In the genomic region with DNA sequence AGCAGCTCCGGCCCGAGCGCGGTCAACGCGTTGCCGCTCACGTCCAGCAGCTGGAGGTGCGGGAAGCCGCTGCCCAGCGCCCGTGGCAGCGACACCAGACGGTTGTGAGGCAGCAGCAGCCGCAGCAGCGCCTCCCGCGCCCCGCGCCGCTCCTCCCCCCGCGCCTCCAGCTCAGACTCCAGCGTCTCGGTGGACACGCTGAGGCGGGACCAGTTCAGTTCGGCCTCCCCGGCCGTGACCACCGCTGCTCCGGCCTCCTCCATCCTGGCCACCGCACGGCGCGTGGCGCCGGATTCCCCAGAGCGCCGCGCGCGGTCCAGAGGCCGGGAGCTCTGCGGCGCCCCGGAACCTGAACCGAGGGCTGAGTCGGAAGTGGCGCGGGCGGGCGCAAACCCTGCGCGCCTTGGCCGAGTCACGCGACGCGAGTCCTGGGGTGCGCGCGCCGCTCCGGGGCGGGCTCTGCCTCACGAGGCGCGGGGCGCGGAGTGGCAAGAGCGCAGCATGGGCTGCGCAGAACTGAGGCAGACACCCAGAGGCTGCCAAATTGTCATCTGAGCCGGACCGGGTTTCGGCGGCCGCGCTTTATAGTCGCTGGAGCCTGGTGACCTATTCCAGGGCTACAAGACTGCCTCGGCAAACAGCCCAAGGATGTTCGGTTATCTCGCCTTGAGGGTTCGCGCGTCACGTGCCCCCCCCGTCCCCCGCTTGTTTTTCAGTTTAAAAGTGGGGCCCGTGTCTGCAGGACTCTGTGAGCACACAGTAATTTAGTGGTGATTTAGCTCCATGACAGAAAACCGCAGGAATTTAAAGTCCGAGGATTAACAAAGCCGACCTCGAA, we compare ENCODE assay signal across 8 cellular contexts. TPM values are rescaled to one million over a fixed set of nuclear protein-coding genes. Genes with fewer than 3 reads are reported as not detected.
A peak's percentile ranks its signal among the peaks of the same experiment; 100 is the strongest.
DNase-seq lines count a peak whose midpoint lies in the region; ATAC-seq and TF ChIP-seq lines count a peak whose summit lies in the region.

TSS of gene LRRC58 (minus strand) at position 374 of the 838 bp plus-strand sequence. CDS start at position 263, 111 bp downstream.

- H3K4me1 ChIP-seq in PC-3 (ENCODE audit: insufficient read depth, low read length) = peaks cover 41% of the 10 kb centered on the region
- peaks cover 16% of the 10 kb centered on the region for H3K4me1 ChIP-seq in mucosa of stomach (ENCODE audit: control insufficient read depth, insufficient read depth, low read length)

- CTCF ChIA-PET in PC-3 (lab: Charles Lee) = interaction anchor here (0.5 to 2.7 kb wide), 5 partner anchors 8 to 914 kb away, joined by 3 to 17 read pairs (median 3); no protein-coding TSS in a partner anchor

- H2AFZ ChIP-seq in PC-3 (ENCODE audit: low read length) = peak within 1 kb of the TSS; percentile 91

- H3K27ac ChIP-seq in PC-3 (ENCODE audit: low read length) = peak within 1 kb of the TSS; percentile 51

- H3K27me3 ChIP-seq in PC-3 (ENCODE audit: low read length) (no peaks in the 10 kb centered on the region), mucosa of stomach (ENCODE audit: control insufficient read depth, insufficient read depth, low read length) (no peaks in the 10 kb centered on the region)

- BruUV-seq in PC-3 (replicated peaks; lab: Mats Ljungman, UMichigan) = TSS peak; percentile 93

- ATAC-seq in GM21717 (IDR thresholded peaks at IDR 0.05; ENCODE audit: unreplicated experiment) (peak; percentile 85), PC-3 (peak; percentile 91)

- TF ChIP-seq CTCF in PC-3 (conservative IDR thresholded peaks at IDR 0.05; ENCODE audit: low read depth, low read length) = peak; percentile 52

- peak; percentile 90 for DNase-seq in DMS79 (lab: John Stamatoyannopoulos, UW)
- peak; percentile 80 for DNase-seq in Jurkat, Clone E6-1 (ENCODE audit: low read depth, low spot score)
- DNase-seq in PC-3 = peak; percentile 99
- peak; percentile 90 for DNase-seq in activated T-cell treated with anti-CD3 and anti-CD28 coated beads for 48 hours (ENCODE audit: low read depth)
- DNase-seq in erythroblast (lab: John Stamatoyannopoulos, UW) = peak; percentile 95 to 97
- peak; percentile 74 to 76 for DNase-seq in stimulated activated CD8-positive, alpha-beta memory T cell treated with anti-CD3 and anti-CD28 coated beads, Interleukin-7, amount 100 ng/mL, for 1 hour (ENCODE audit: low read depth in 2 of 2)

- peaks cover 4% of the 10 kb centered on the region for H3K36me3 ChIP-seq in PC-3 (ENCODE audit: low read depth, low read length)
- H3K36me3 ChIP-seq in mucosa of stomach (ENCODE audit: control insufficient read depth, insufficient read depth, low read length) = no peaks in the 10 kb centered on the region

- H3K9me2 ChIP-seq in PC-3 (replicated peaks; ENCODE audit: low read length) = no peaks in the 10 kb centered on the region

- H3F3A ChIP-seq in PC-3 (ENCODE audit: low read length, unreplicated experiment) = no peaks in the 10 kb centered on the region

- H3K9ac ChIP-seq in PC-3 (ENCODE audit: low read length) (peak within 1 kb of the TSS; percentile 78), mucosa of stomach (ENCODE audit: low read length) (peak within 1 kb of the TSS; percentile 78)

- TF ChIP-seq POLR2A in erythroblast (IDR thresholded peaks at IDR 0.05; ENCODE audit: low read length) = peak; percentile 96

- no peaks in the 10 kb centered on the region for H3K9me3 ChIP-seq in PC-3 (ENCODE audit: low read length)
- H3K9me3 ChIP-seq in mucosa of stomach (ENCODE audit: control insufficient read depth, low read length) = no peaks in the 10 kb centered on the region

- POLR2A ChIA-PET in PC-3 (lab: Charles Lee; ENCODE audit: unreplicated experiment) = interaction anchor here (0.6 to 0.7 kb wide), 2 partner anchors 40 to 108 kb away, joined by 5 to 11 read pairs; no protein-coding TSS in a partner anchor

- H3K4me3 ChIP-seq in Jurkat, Clone E6-1 (ENCODE audit: low read length) = peak within 1 kb of the TSS; percentile 82
- peak within 1 kb of the TSS; percentile 74 for H3K4me3 ChIP-seq in PC-3 (ENCODE audit: low read length)
- peak within 1 kb of the TSS; percentile 74 for H3K4me3 ChIP-seq in mucosa of stomach (ENCODE audit: low read length)

- H3K4me2 ChIP-seq in PC-3 (ENCODE audit: low read length) = peak within 1 kb of the TSS; percentile 90

- peaks cover 55% of the 10 kb centered on the region for H3K79me2 ChIP-seq in PC-3 (ENCODE audit: low read length)

- peaks cover 37% of the 10 kb centered on the region for H4K20me1 ChIP-seq in PC-3 (ENCODE audit: low read length)

- intact Hi-C loops in PC-3 (cut with micrococcal nuclease) = loop anchor here (1.0 to 2.0 kb wide), 3 partner anchors 68 to 210 kb away; no protein-coding TSS in a partner anchor

RNA-seq across cellular contexts. Expression of gene LRRC58, which starts in this region (rescaled TPM):
- 16.3 TPM for polyA plus RNA-seq in Jurkat, Clone E6-1 (2012; ENCODE audit: insufficient read depth, insufficient read length)
- total RNA-seq in PC-3 (2014; rRNA removed) = 33.7 and 35.2 TPM in 2 replicates

Comparison
In these comparisons a context has a peak if more than half of its experiments do, and no peak if none do; other contexts are left out.
1. Peak in every context shown above with its lines: DNase-seq, ATAC-seq, H3K4me3 ChIP-seq and H3K27ac ChIP-seq.